In the genomic region with DNA sequence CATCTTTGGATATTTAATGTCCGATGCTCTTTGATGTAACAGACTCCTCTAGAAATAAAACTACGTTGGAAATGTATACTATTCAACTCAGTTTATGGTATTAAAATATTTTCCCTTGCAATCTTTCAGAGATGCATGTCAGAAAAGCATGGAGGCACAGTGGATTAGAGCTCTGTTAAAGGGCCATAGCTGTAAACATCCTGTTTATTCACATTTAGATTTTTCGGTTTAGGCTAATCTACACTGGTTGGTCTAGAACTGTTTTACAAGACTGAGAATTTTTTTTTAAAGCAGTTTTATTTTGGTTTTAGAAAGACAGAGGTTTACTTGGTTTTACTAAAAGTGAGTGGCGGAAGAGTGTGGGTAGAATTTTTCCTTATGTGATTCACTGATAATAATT, we compare ENCODE assay signal across 13 cellular contexts.
DNase-seq lines count a peak whose midpoint lies in the region; TF ChIP-seq lines count a peak whose summit lies in the region.
"Had no signal": no experiment of that assay in that cellular context is flagged by ENCODE, and none has a peak within 500 bp of the region (broad histone marks: within the 10 kb centered on the region; RNA-seq: fewer than 3 reads in every experiment).

No MANE protein-coding gene starts in this region.

- no peak overlapping the region for H3K14ac ChIP-seq in H9 (ENCODE audit: insufficient read depth, low read length)

- H3K36me3 Mint-ChIP-seq in H9 (ENCODE audit: insufficient read depth in 1 of 3, low read depth in 3 of 3) (peaks cover 0 to 3% (median 0%) of the 10 kb centered on the region in 3 experiments; a peak in 1 of 7 replicates), endodermal cell (ENCODE audit: low read depth) (no peaks in the 10 kb centered on the region)

- peaks cover 13% of the 10 kb centered on the region; the same call in 1 of the 2 replicates for H3K4me1 ChIP-seq in H9 (ENCODE audit: insufficient read depth, low read length)
- H3K4me1 ChIP-seq in endodermal cell (ENCODE audit: control insufficient read depth, insufficient read depth, low read length): no peaks in the 10 kb centered on the region
- no peaks in the 10 kb centered on the region for H3K4me1 ChIP-seq in tibial nerve
- H3K4me1 ChIP-seq: A549, Caco-2 had no signal

- H3K36me3 ChIP-seq in endodermal cell (ENCODE audit: control insufficient read depth, insufficient read depth, low read length) (no peaks in the 10 kb centered on the region), tibial nerve (peaks cover 0 to 14% (median 0%) of the 10 kb centered on the region in 3 donors)

- H3K9me3 ChIP-seq in H9 (ENCODE audit: control insufficient read depth, low read depth, low read length) (no peaks in the 10 kb centered on the region), endodermal cell (ENCODE audit: control insufficient read depth, low read length) (no peaks in the 10 kb centered on the region), tibial nerve (no peaks in the 10 kb centered on the region)
- H3K9me3 ChIP-seq: A549, Caco-2 had no signal

- H3K4me3 ChIP-seq in endodermal cell (ENCODE audit: low read length) (no peak overlapping the region), tibial nerve (no peak overlapping the region)
- H3K4me3 ChIP-seq: A549 had no signal

- WGBS in H9 (ENCODE audit: extremely low coverage, insufficient read length, low lambda C conversion rate): no CpG with 5 or more reads among the region's 4 CpGs
- 71 to 86% methylated on average over 1 to 4 of the region's 4 CpGs for WGBS in endodermal cell (ENCODE audit: insufficient coverage in 1 of 2, insufficient read length in 1 of 2), 2 experiments
- 77 to 80% methylated on average over 4 of the region's 4 CpGs for WGBS in tibial nerve, 2 donors

- no peak overlapping the region for H2BK20ac ChIP-seq in H9 (ENCODE audit: low read depth, low read length, poor library complexity, severe bottlenecking)

- H3K9me3 Mint-ChIP-seq in H9 (no peaks in the 10 kb centered on the region), endodermal cell (no peaks in the 10 kb centered on the region)
- H3K9me3 Mint-ChIP-seq: CD8-positive, alpha-beta T cell had no signal

- peak overlapping the region in 1 of 2 experiments; percentile 51; a peak in 1 of 5 replicates for H3K4me3 Mint-ChIP-seq in H9
- H3K4me3 Mint-ChIP-seq in endodermal cell: no peak overlapping the region
- H3K4me3 Mint-ChIP-seq: CD14-positive monocyte; CD8-positive, alpha-beta T cell had no signal

- no peak overlapping the region for H2BK15ac ChIP-seq in H9 (ENCODE audit: low read depth, low read length)

- no peak overlapping the region for H2BK12ac ChIP-seq in H9 (ENCODE audit: insufficient read length, low read depth, low read length)

- TF ChIP-seq CTCF in H9 (conservative IDR thresholded peaks at IDR 0.05) (no peak), endodermal cell (conservative IDR thresholded peaks at IDR 0.05) (no peak), tibial nerve (IDR thresholded peaks at IDR 0.05) (no peak)

- H3K27ac ChIP-seq in H9 (ENCODE audit: insufficient read length, low read depth, low read length) (peak overlapping the region; percentile 88), endodermal cell (ENCODE audit: low read depth, low read length) (no peak overlapping the region), tibial nerve (no peak overlapping the region)
- H3K27ac ChIP-seq: A549 had no signal

- H3K27me3 Mint-ChIP-seq in H9 (ENCODE audit: low read depth) (no peaks in the 10 kb centered on the region), endodermal cell (ENCODE audit: insufficient read depth) (no peaks in the 10 kb centered on the region)

- H2AFZ ChIP-seq in H9 (ENCODE audit: low read length): no peak overlapping the region

- TF ChIP-seq POLR2A in tibial nerve (IDR thresholded peaks at IDR 0.05): no peak

- H3K79me2 ChIP-seq in H9 (ENCODE audit: insufficient read depth, low read length): no peaks in the 10 kb centered on the region

- H3K56ac ChIP-seq in H9 (ENCODE audit: insufficient read length, low read depth, low read length): no peak overlapping the region

- DNase-seq in H9 (no peak), KG1 (lab: John Stamatoyannopoulos, UW) (peak; percentile 39), endodermal cell (no peak), DMS153 treated with DMSO at 0.1 percent for 48 hours (lab: John Stamatoyannopoulos, UW; ENCODE audit: unreplicated experiment) (no peak), superior temporal gyrus (ENCODE audit: extremely low spot score) (no peak), inferior parietal cortex (ENCODE audit: extremely low spot score) (no peak), tibial nerve (ENCODE audit: low spot score in 2 of 2) (no peak)
- DNase-seq: Caco-2; CD8-positive, alpha-beta T cell; DMS53; GF-D8 had no signal

- H3K23ac ChIP-seq in H9 (ENCODE audit: insufficient read length, low read depth, low read length): no peak overlapping the region

- H3K27ac Mint-ChIP-seq in H9: peak overlapping the region; percentile 83 to 97 (median 96); a peak in 6 of 7 replicates
- H3K27ac Mint-ChIP-seq in endodermal cell: peak overlapping the region; percentile 82
- H3K27ac Mint-ChIP-seq: CD14-positive monocyte; CD8-positive, alpha-beta T cell had no signal

- no peak overlapping the region for H3K18ac ChIP-seq in H9 (ENCODE audit: insufficient read length, low read depth, low read length)

- no peak overlapping the region for H2BK5ac ChIP-seq in H9 (ENCODE audit: insufficient read length, low read length)

- H2BK120ac ChIP-seq in H9 (ENCODE audit: low read depth, low read length, poor library complexity, severe bottlenecking): no peak overlapping the region

- no peaks in the 10 kb centered on the region for H3K23me2 ChIP-seq in H9 (ENCODE audit: insufficient read length, low read depth, low read length, poor library complexity, severe bottlenecking)

- H3K4me2 ChIP-seq in H9 (ENCODE audit: insufficient read depth, insufficient read length, low read length): peak overlapping the region; percentile 16
- H3K4me2 ChIP-seq: A549 had no signal

- H3K4me1 Mint-ChIP-seq in H9 (peaks cover 25 to 35% of the 10 kb centered on the region in 2 experiments), endodermal cell (peaks cover 8% of the 10 kb centered on the region)

- no peak overlapping the region for H4K8ac ChIP-seq in H9 (replicated peaks; ENCODE audit: insufficient read length, low read depth, low read length)

- H3K27me3 ChIP-seq in H9 (ENCODE audit: insufficient read depth, low read length) (no peaks in the 10 kb centered on the region), endodermal cell (ENCODE audit: control insufficient read depth, insufficient read depth, low read length, poor library complexity, severe bottlenecking) (no peaks in the 10 kb centered on the region), tibial nerve (no peaks in the 10 kb centered on the region)

- TF ChIP-seq EP300 in tibial nerve (IDR thresholded peaks at IDR 0.05): no peak

- H3K4ac ChIP-seq in H9 (ENCODE audit: low read depth, low read length): no peak overlapping the region

- H3T11ph ChIP-seq in H9 (ENCODE audit: low read length): no peak overlapping the region

- no peak overlapping the region for H2AK5ac ChIP-seq in H9 (ENCODE audit: insufficient read length, low read length)

- no peaks in the 10 kb centered on the region for H3K79me1 ChIP-seq in H9 (ENCODE audit: insufficient read depth, low read depth, low read length, poor library complexity, severe bottlenecking)

- no peak overlapping the region for H4K91ac ChIP-seq in H9 (ENCODE audit: insufficient read length, low read depth, low read length)

- H4K20me1 ChIP-seq in H9 (ENCODE audit: control insufficient read depth, insufficient read depth, insufficient read length): no peaks in the 10 kb centered on the region

- H4K5ac ChIP-seq in H9 (ENCODE audit: insufficient read length, low read depth, low read length): no peak overlapping the region

- no peak overlapping the region for H3K9ac ChIP-seq in H9 (ENCODE audit: extremely low read depth, insufficient read length, low read length)
- no peak overlapping the region for H3K9ac ChIP-seq in endodermal cell (ENCODE audit: extremely low read depth, low read length, poor library complexity, severe bottlenecking)
